In genomic region chr12:28610401-28611114, GRCh38 we compare ENCODE assay signal across 13 cellular contexts.
"Had no signal": no experiment of that assay in that cellular context is flagged by ENCODE, and none has a peak within 500 bp of the region (broad histone marks: within the 10 kb centered on the region; RNA-seq: fewer than 3 reads in every experiment).

No MANE protein-coding gene starts in this region.

- H3K27ac Mint-ChIP-seq: activated T-helper 1 cell treated with anti-CD3 and anti-CD28 coated beads, Interleukin-12 subunit alpha, Interleukin-12 subunit beta, Interleukin-2, Interleukin-4 antibody, amounts not matched to agents 30 ng/mL and 10 ng/mL and 1 ng/mL, durations not matched to agents 14 hours and 24 hours and 36 hours; endodermal cell had no signal

- ATAC-seq: left lobe of liver had no signal

- H3K4me3 Mint-ChIP-seq: activated T-helper 1 cell treated with anti-CD3 and anti-CD28 coated beads, Interleukin-12 subunit alpha, Interleukin-12 subunit beta, Interleukin-2, Interleukin-4 antibody, amounts not matched to agents 30 ng/mL and 10 ng/mL and 1 ng/mL, durations not matched to agents 14 hours and 24 hours and 36 hours; endodermal cell; neural crest cell had no signal

- H3K4me1 ChIP-seq: pancreas, tibial artery, uterus had no signal

- H3K4me3 ChIP-seq: pancreas, tibial artery, uterus had no signal

- DNase-seq: activated CD4-positive, alpha-beta T cell treated with anti-CD3 and anti-CD28 coated beads for 48 hours; activated naive CD4-positive, alpha-beta T cell; aorta; caudate nucleus; endodermal cell; pancreas; T-helper 1 cell had no signal

- H3K9me3 ChIP-seq: pancreas had no signal

- H3K27ac ChIP-seq: pancreas, tibial artery, uterus, VCaP had no signal

- H3K27me3 ChIP-seq: pancreas, tibial artery, uterus had no signal

- H3K36me3 ChIP-seq: pancreas, tibial artery, uterus had no signal

- H3K4me1 Mint-ChIP-seq: neural crest cell had no signal
